In the genomic region with DNA sequence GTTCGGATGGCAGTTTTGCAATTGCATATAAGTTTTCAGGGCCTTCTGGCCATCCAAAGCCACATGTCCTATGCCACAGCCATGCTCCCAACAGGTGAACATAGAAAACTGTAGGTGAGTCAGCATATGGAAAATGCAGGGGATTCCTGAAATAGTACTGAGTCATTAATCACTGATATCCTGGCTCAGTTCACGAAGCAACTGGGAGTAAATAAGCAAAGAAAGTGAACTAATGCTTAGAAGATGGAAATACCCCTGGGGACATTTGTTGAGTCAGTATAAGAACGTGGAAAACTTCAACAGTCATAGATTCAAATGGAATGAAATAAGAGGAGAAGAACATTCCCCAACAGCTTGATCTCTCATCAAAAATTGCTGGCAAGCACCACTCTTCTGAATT, we compare ENCODE assay signal across 11 cellular contexts.
DNase-seq lines count a peak whose midpoint lies in the region; ATAC-seq, FAIRE-seq and TF ChIP-seq lines count a peak whose summit lies in the region.
"Had no signal": no experiment of that assay in that cellular context is flagged by ENCODE, and none has a peak within 500 bp of the region (broad histone marks: within the 10 kb centered on the region; RNA-seq: fewer than 3 reads in every experiment).

No MANE protein-coding gene starts in this region.

- peak overlapping the region; percentile 59 for H3K9ac ChIP-seq in skeletal muscle satellite cell (ENCODE audit: low read depth, low read length)

- H3K9me2 ChIP-seq in GM23338 (ENCODE audit: insufficient read depth) = peaks cover 21% of the 10 kb centered on the region; the same call in 1 of the 2 replicates

- no peak overlapping the region for H3K27ac ChIP-seq in GM23338 (ENCODE audit: low read depth)

- H3K4me3 Mint-ChIP-seq in GM23338 = no peak overlapping the region

- no peak for TF ChIP-seq CTCF in GM23338 (conservative IDR thresholded peaks at IDR 0.05; ENCODE audit: low read depth in 2 of 2)
- no peak for TF ChIP-seq CTCF in fibroblast of villous mesenchyme (IDR thresholded peaks at IDR 0.05; ENCODE audit: insufficient read depth, low read depth, low read length)

- H3K27me3 Mint-ChIP-seq in GM23338 (ENCODE audit: insufficient read depth, low read depth, poor library complexity) = peaks cover 1% of the 10 kb centered on the region

- H3K4me3 ChIP-seq in GM23338 (no peak overlapping the region), fibroblast of villous mesenchyme (ENCODE audit: low read depth, low read length) (no peak overlapping the region), skeletal muscle satellite cell (ENCODE audit: low read length) (no peak overlapping the region)

- H3K9me3 ChIP-seq in skeletal muscle satellite cell (replicated peaks; ENCODE audit: low read length) = no peaks in the 10 kb centered on the region

- H3F3A ChIP-seq in GM23338 (replicated peaks; ENCODE audit: low read depth) = no peaks in the 10 kb centered on the region

- no peak for DNase-seq in GM23338 (ENCODE audit: low spot score)
- peak; percentile 50 for DNase-seq in fibroblast of villous mesenchyme (ENCODE audit: low read depth)
- no peak for DNase-seq in GM12892 (ENCODE audit: insufficient read length)
- DNase-seq in stimulated activated naive CD4-positive, alpha-beta T cell (lab: John Stamatoyannopoulos, UW) = no peak
- DNase-seq in LoVo (ENCODE audit: low spot score) = no peak
- DNase-seq: effector CD4-positive, alpha-beta T cell; NCI-H1105 treated with DMSO at 0.1 percent for 48 hours; RPMI8226; stimulated activated CD4-positive, alpha-beta T cell treated with anti-CD3 and anti-CD28 coated beads, Interleukin-4, amount 100 ng/mL, for 1 hour had no signal

- no peaks in the 10 kb centered on the region for H3K36me3 Mint-ChIP-seq in GM23338 (ENCODE audit: low read depth)

- H3K79me2 ChIP-seq in GM23338 (replicated peaks; ENCODE audit: insufficient read depth) = no peaks in the 10 kb centered on the region

- TF ChIP-seq POLR2A in GM12892 (IDR thresholded peaks at IDR 0.05; ENCODE audit: low read depth, low read length) = no peak

- no peak overlapping the region for H3K4me2 ChIP-seq in GM23338
- H3K4me2 ChIP-seq in skeletal muscle satellite cell (ENCODE audit: low read length) = peak overlapping the region; percentile 31

- H3K4me1 ChIP-seq in GM23338 (ENCODE audit: insufficient read depth) = no peaks in the 10 kb centered on the region
- H3K4me1 ChIP-seq in skeletal muscle satellite cell (ENCODE audit: control insufficient read depth, insufficient read depth, low read length) = peaks cover 26% of the 10 kb centered on the region

- H3K27me3 ChIP-seq in GM23338 (ENCODE audit: insufficient read depth) (no peaks in the 10 kb centered on the region), skeletal muscle satellite cell (ENCODE audit: control insufficient read depth, insufficient read depth, low read length) (no peaks in the 10 kb centered on the region)

- H3K27ac Mint-ChIP-seq in GM23338 = no peak overlapping the region

- no peak for FAIRE-seq in GM12892 (lab: Jason Lieb, UNC)

- H3K4me1 Mint-ChIP-seq in GM23338 = no peaks in the 10 kb centered on the region

- H4K20me1 ChIP-seq in GM23338 (replicated peaks; ENCODE audit: insufficient read depth) = no peaks in the 10 kb centered on the region

- ATAC-seq in GM23338 (no peak), SK-N-SH treated with all-trans-retinoic acid at 6 μM for 48 hours (peak; percentile 49; the same call in 2 of the 3 replicates)

- H3K36me3 ChIP-seq in GM23338 (ENCODE audit: insufficient read depth) = no peaks in the 10 kb centered on the region
- H3K36me3 ChIP-seq in skeletal muscle satellite cell (ENCODE audit: insufficient read depth, low read length) = no peaks in the 10 kb centered on the region

- peak overlapping the region; percentile 5; the same call in 1 of the 2 replicates for H2AFZ ChIP-seq in GM23338

- H3K9me3 Mint-ChIP-seq in GM23338 = no peaks in the 10 kb centered on the region

TF ChIP-seq in GM23338, 12 proteins besides CTCF, POLR2A, EP300 and RAD21 (continues in another document):
- TF ChIP-seq STAT1 (IDR thresholded peaks at IDR 0.05; ENCODE audit: unreplicated experiment) (no peak), ZNF114 (CRISPR knock-in tag; IDR thresholded peaks at IDR 0.05) (no peak), POLR2AphosphoS5 (IDR thresholded peaks at IDR 0.05; ENCODE audit: low read depth) (no peak), JUNB (IDR thresholded peaks at IDR 0.05; ENCODE audit: unreplicated experiment) (no peak), CREB1 (CRISPR knock-in tag; IDR thresholded peaks at IDR 0.05; ENCODE audit: low read depth) (no peak), EZH2phosphoT487 (IDR thresholded peaks at IDR 0.05; ENCODE audit: unreplicated experiment) (no peak), EZH2 (IDR thresholded peaks at IDR 0.05; ENCODE audit: low read depth, unreplicated experiment) (no peak)
- TF ChIP-seq, protein P1, sequence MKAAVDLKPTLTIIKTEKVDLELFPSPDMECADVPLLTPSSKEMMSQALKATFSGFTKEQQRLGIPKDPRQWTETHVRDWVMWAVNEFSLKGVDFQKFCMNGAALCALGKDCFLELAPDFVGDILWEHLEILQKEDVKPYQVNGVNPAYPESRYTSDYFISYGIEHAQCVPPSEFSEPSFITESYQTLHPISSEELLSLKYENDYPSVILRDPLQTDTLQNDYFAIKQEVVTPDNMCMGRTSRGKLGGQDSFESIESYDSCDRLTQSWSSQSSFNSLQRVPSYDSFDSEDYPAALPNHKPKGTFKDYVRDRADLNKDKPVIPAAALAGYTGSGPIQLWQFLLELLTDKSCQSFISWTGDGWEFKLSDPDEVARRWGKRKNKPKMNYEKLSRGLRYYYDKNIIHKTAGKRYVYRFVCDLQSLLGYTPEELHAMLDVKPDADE (IDR thresholded peaks at IDR 0.05) = no peak

TF ChIP-seq in SK-N-SH treated with all-trans-retinoic acid at 6 μM for 48 hours, 23 proteins besides CTCF, POLR2A, EP300 and RAD21:
- no peak for TF ChIP-seq ARNTL (CRISPR knock-in tag; IDR thresholded peaks at IDR 0.05; ENCODE audit: borderline replicate concordance, low read depth)
- TF ChIP-seq, protein P2, sequence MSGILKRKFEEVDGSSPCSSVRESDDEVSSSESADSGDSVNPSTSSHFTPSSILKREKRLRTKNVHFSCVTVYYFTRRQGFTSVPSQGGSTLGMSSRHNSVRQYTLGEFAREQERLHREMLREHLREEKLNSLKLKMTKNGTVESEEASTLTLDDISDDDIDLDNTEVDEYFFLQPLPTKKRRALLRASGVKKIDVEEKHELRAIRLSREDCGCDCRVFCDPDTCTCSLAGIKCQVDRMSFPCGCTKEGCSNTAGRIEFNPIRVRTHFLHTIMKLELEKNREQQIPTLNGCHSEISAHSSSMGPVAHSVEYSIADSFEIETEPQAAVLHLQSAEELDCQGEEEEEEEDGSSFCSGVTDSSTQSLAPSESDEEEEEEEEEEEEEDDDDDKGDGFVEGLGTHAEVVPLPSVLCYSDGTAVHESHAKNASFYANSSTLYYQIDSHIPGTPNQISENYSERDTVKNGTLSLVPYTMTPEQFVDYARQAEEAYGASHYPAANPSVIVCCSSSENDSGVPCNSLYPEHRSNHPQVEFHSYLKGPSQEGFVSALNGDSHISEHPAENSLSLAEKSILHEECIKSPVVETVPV (CRISPR knock-in tag; IDR thresholded peaks at IDR 0.05) = no peak
- TF ChIP-seq GLIS3 (CRISPR knock-in tag; IDR thresholded peaks at IDR 0.05) = no peak
- TF ChIP-seq, protein P3, sequence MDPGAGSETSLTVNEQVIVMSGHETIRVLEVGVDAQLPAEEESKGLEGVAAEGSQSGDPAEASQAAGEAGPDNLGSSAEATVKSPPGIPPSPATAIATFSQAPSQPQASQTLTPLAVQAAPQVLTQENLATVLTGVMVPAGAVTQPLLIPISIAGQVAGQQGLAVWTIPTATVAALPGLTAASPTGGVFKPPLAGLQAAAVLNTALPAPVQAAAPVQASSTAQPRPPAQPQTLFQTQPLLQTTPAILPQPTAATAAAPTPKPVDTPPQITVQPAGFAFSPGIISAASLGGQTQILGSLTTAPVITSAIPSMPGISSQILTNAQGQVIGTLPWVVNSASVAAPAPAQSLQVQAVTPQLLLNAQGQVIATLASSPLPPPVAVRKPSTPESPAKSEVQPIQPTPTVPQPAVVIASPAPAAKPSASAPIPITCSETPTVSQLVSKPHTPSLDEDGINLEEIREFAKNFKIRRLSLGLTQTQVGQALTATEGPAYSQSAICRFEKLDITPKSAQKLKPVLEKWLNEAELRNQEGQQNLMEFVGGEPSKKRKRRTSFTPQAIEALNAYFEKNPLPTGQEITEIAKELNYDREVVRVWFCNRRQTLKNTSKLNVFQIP (CRISPR knock-in tag; IDR thresholded peaks at IDR 0.05; ENCODE audit: borderline replicate concordance, low read depth) = no peak
